Comparison of ENCODE assay signal across 1 cellular context in genomic region chr3:150050510-150050909, GRCh38.
TF ChIP-seq lines count a peak whose summit lies in the region.

No MANE protein-coding gene starts in this region.

TF ChIP-seq in K562, 482 proteins besides CTCF, POLR2A, EP300 and RAD21:
- TF ChIP-seq DPF2 (IDR thresholded peaks at IDR 0.05) (0 out of 2 replicates have a peak, but pooled peaks have one; percentile 39), RCOR1 (IDR thresholded peaks at IDR 0.05; ENCODE audit: borderline replicate concordance in 1 of 2, low read depth in 2 of 2, low read length in 2 of 2) (peak in 1 of 2 experiments; percentile 22; a peak in 1 of 4 replicates), FOSL1 (tag; conservative IDR thresholded peaks at IDR 0.05) (peak; percentile 88), CTBP1 (IDR thresholded peaks at IDR 0.05; ENCODE audit: borderline replicate concordance) (peak; percentile 55; the same call in 1 of the 2 replicates), YY1 (IDR thresholded peaks at IDR 0.05; ENCODE audit: borderline replicate concordance in 1 of 3, control insufficient read depth in 1 of 3, extremely low read depth in 1 of 3, insufficient read depth in 3 of 3, insufficient read length in 1 of 3, insufficient replicate concordance in 2 of 3, low read depth in 1 of 3, low read length in 2 of 3) (peak in 2 of 3 experiments; percentile 78 to 92), TEAD1 (CRISPR knock-in tag; IDR thresholded peaks at IDR 0.05) (no peak), ATF1 (CRISPR knock-in tag; IDR thresholded peaks at IDR 0.05) (no peak), ATF1 (tag; IDR thresholded peaks at IDR 0.05) (peak; percentile 38), JUND (IDR thresholded peaks at IDR 0.05; ENCODE audit: borderline replicate concordance, low read depth, low read length) (peak; percentile 78), JUND (tag; IDR thresholded peaks at IDR 0.05; ENCODE audit: borderline replicate concordance, low read depth, low read length) (peak; percentile 68; the same call in 1 of the 3 replicates), L3MBTL2 (IDR thresholded peaks at IDR 0.05) (peak; percentile 13; the same call in 1 of the 2 replicates), ATF7 (IDR thresholded peaks at IDR 0.05) (peak; percentile 27; the same call in 1 of the 2 replicates), POLR2AphosphoS5 (IDR thresholded peaks at IDR 0.05; ENCODE audit: control insufficient read depth, insufficient read depth, low read depth, low read length) (no peak), FOS (IDR thresholded peaks at IDR 0.05; ENCODE audit: extremely low read depth, insufficient read length) (peak; percentile 3), MTA1 (IDR thresholded peaks at IDR 0.05; ENCODE audit: borderline replicate concordance) (0 out of 2 replicates have a peak, but pooled peaks have one; percentile 40), ZNF699 (CRISPR knock-in tag; IDR thresholded peaks at IDR 0.05; ENCODE audit: insufficient replicate concordance) (no peak), ARID3B (CRISPR knock-in tag; IDR thresholded peaks at IDR 0.05; ENCODE audit: borderline replicate concordance) (no peak), ZNF830 (CRISPR knock-in tag; IDR thresholded peaks at IDR 0.05) (no peak), PHB2 (IDR thresholded peaks at IDR 0.05; ENCODE audit: low read depth) (no peak), E2F6 (IDR thresholded peaks at IDR 0.05; ENCODE audit: borderline replicate concordance in 1 of 2, extremely low read depth in 1 of 2, insufficient read depth in 1 of 2, insufficient read length in 1 of 2, low read depth in 1 of 2, low read length in 1 of 2, poor library complexity in 1 of 2, severe bottlenecking in 1 of 2) (peak in 1 of 2 experiments; percentile 21), ARID1B (IDR thresholded peaks at IDR 0.05) (0 out of 2 replicates have a peak, but pooled peaks have one; percentile 12), CEBPB (tag; IDR thresholded peaks at IDR 0.05) (peak; percentile 70), RUNX1 (IDR thresholded peaks at IDR 0.05; ENCODE audit: low read depth) (no peak)
- TF ChIP-seq, protein P1, sequence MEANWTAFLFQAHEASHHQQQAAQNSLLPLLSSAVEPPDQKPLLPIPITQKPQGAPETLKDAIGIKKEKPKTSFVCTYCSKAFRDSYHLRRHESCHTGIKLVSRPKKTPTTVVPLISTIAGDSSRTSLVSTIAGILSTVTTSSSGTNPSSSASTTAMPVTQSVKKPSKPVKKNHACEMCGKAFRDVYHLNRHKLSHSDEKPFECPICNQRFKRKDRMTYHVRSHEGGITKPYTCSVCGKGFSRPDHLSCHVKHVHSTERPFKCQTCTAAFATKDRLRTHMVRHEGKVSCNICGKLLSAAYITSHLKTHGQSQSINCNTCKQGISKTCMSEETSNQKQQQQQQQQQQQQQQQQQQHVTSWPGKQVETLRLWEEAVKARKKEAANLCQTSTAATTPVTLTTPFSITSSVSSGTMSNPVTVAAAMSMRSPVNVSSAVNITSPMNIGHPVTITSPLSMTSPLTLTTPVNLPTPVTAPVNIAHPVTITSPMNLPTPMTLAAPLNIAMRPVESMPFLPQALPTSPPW (CRISPR knock-in tag; IDR thresholded peaks at IDR 0.05): 0 out of 2 replicates have a peak, but pooled peaks have one; percentile 16
- TF ChIP-seq, protein P2, sequence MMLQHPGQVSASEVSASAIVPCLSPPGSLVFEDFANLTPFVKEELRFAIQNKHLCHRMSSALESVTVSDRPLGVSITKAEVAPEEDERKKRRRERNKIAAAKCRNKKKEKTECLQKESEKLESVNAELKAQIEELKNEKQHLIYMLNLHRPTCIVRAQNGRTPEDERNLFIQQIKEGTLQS (IDR thresholded peaks at IDR 0.05): peak; percentile 55
- TF ChIP-seq, protein P2 (CRISPR knock-in tag; conservative IDR thresholded peaks at IDR 0.05): no peak
TF ChIP-seq in K562: peak in this region for 16.
